In the genomic region with DNA sequence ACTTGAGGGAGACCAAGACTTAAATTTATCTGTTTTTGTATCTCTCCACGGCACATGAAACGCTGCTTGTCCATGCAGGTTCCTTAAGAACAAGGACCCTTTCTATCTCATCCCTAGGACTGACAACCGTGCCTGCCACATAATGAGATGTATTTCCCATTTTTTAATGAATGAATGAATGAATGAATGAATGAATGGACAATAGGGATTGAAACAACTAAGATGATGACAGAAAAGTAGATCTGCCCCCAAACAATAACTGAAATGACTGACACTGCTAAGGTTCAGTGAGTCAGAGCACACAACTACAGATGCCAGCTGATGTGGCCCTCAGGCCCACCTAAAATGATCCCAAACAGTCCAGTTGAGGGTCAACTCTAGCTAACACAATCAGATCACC, we compare ENCODE assay signal across 30 cellular contexts.
"Had no signal": no experiment of that assay in that cellular context is flagged by ENCODE, and none has a peak within 500 bp of the region (broad histone marks: within the 10 kb centered on the region; RNA-seq: fewer than 3 reads in every experiment).

No MANE protein-coding gene starts in this region.

- H3K27me3 ChIP-seq: left lung, pancreas, sigmoid colon, spleen, tibial nerve, uterus had no signal

- FAIRE-seq: islet of Langerhans, kidney, pancreas, small intestine had no signal

- ATAC-seq: left colon; left lung; lower lobe of right lung; naive thymus-derived CD8-positive, alpha-beta T cell; pancreas; right cardiac atrium; stimulated activated naive B cell treated with anti-CD40 and anti-IgM and Interleukin-4, amounts not matched to agents 10 μg/mL and 1 μg/mL and 100 μg/mL, for 72 hours; stimulated activated naive CD8-positive, alpha-beta T cell treated with anti-CD3 and anti-CD28 coated beads, Interleukin-15, amount 100 ng/mL, for 72 hours had no signal

- H3K4me3 ChIP-seq: left lung, lower lobe of right lung, pancreas, prostate gland, sigmoid colon, spleen, tibial nerve, uterus had no signal

- H3K27ac Mint-ChIP-seq: immature natural killer cell; nephron; stimulated activated naive B cell treated with anti-CD40 and anti-IgM and Interleukin-4, amounts not matched to agents 10 μg/mL and 1 μg/mL and 100 μg/mL, for 72 hours; type B pancreatic cell had no signal

- H3K27me3 Mint-ChIP-seq: naive thymus-derived CD8-positive, alpha-beta T cell; stimulated activated naive B cell treated with anti-CD40 and anti-IgM and Interleukin-4, amounts not matched to agents 10 μg/mL and 1 μg/mL and 100 μg/mL, for 72 hours; stimulated activated naive CD8-positive, alpha-beta T cell treated with anti-CD3 and anti-CD28 coated beads, Interleukin-15, amount 100 ng/mL, for 72 hours; type B pancreatic cell had no signal

- DNase-seq: hypothalamus; immature natural killer cell; kidney; left colon; left lung; lower lobe of right lung; mammary epithelial cell; mesenchymal stem cell; naive thymus-derived CD8-positive, alpha-beta T cell; nucleus accumbens; pancreas; posterior cingulate gyrus; retina; right cardiac atrium; sigmoid colon; small intestine; spleen; stimulated activated CD4-positive, alpha-beta T cell treated with anti-CD3 and anti-CD28 coated beads, Interleukin-2, amount 100 ng/mL, for 48 hours; stimulated activated CD4-positive, alpha-beta T cell treated with anti-CD3 and anti-CD28 coated beads, Interleukin-4, amount 100 ng/mL, for 4 hours; stimulated activated CD8-positive, alpha-beta memory T cell treated with anti-CD3 and anti-CD28 coated beads, Interleukin-4, amount 100 ng/mL, for 48 hours; stimulated activated naive B cell treated with anti-CD40 and anti-IgM and Interleukin-4, amounts not matched to agents 10 μg/mL and 1 μg/mL and 100 μg/mL, for 72 hours; stimulated activated naive CD8-positive, alpha-beta T cell treated with anti-CD3 and anti-CD28 coated beads, Interleukin-15, amount 100 ng/mL, for 72 hours; substantia nigra; uterus had no signal

- H3K27ac ChIP-seq: left lung, lower lobe of right lung, pancreas, prostate gland, sigmoid colon, spleen, tibial nerve, uterus had no signal

- H3K9me3 ChIP-seq: left lung, lower lobe of right lung, pancreas, prostate gland, sigmoid colon, spleen, tibial nerve, uterus had no signal

- H3K9me3 Mint-ChIP-seq: immature natural killer cell; naive thymus-derived CD8-positive, alpha-beta T cell; nephron; neural crest cell; stimulated activated naive B cell treated with anti-CD40 and anti-IgM and Interleukin-4, amounts not matched to agents 10 μg/mL and 1 μg/mL and 100 μg/mL, for 72 hours; stimulated activated naive CD8-positive, alpha-beta T cell treated with anti-CD3 and anti-CD28 coated beads, Interleukin-15, amount 100 ng/mL, for 72 hours; type B pancreatic cell had no signal

- H3K4me1 Mint-ChIP-seq: nephron, neural crest cell had no signal

- H3K4me1 ChIP-seq: left lung, lower lobe of right lung, pancreas, prostate gland, tibial nerve, uterus had no signal

- H3K4me3 Mint-ChIP-seq: immature natural killer cell; naive thymus-derived CD8-positive, alpha-beta T cell; nephron; neural crest cell; stimulated activated naive B cell treated with anti-CD40 and anti-IgM and Interleukin-4, amounts not matched to agents 10 μg/mL and 1 μg/mL and 100 μg/mL, for 72 hours; stimulated activated naive CD8-positive, alpha-beta T cell treated with anti-CD3 and anti-CD28 coated beads, Interleukin-15, amount 100 ng/mL, for 72 hours; type B pancreatic cell had no signal

- H3K36me3 ChIP-seq: prostate gland, uterus had no signal
